10 cellular contexts compared by ENCODE assay signal in the genomic region with DNA sequence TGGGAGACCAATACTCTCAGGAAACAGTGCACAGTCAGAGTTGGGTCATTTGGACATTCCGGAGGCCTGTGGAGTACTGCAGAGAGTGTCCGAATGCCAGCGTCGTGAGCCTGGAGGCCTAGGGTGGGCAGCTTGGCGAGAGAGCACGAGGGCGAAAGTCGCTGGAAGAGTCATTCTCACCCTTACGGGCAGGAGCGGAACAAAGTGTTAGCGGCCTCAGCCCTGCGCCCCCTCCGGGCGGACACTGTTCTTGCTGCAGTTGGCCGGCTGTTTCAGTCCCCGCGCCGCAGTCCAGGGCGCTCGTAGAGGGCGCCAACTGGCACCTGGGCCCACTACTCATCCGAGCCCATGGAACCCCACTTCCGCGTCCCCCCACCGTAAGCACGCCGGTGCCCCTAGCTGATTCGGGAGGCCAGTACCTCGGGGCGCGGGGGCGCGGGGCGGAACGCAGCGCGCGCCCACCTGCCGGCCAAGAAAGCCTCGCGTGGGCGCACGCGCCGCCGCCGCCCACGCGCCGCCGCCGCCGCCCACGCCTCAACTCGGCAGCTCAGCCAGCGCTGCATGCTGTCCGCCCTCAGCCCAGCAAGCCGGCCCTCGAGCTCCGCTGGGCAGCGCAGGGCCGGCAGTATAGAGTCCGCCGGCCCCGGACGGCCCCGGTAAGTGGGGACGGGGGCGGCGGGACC.
DNase-seq lines count a peak whose midpoint lies in the region; ATAC-seq, FAIRE-seq and TF ChIP-seq lines count a peak whose summit lies in the region.
"Had no signal": no experiment of that assay in that cellular context is flagged by ENCODE, and none has a peak within 500 bp of the region (broad histone marks: within the 10 kb centered on the region; RNA-seq: fewer than 3 reads in every experiment).

No MANE protein-coding gene starts in this region.

- H3K9me3 ChIP-seq in liver (ENCODE audit: control insufficient read depth in 4 of 4, low read length in 3 of 4) (peaks cover 0 to 5% (median 2%) of the 10 kb centered on the region in 4 donors), HepG2 (ENCODE audit: low read length) (no peaks in the 10 kb centered on the region), H1 (ENCODE audit: insufficient read depth in 2 of 2, low read depth in 1 of 2, low read length in 1 of 2) (no peaks in the 10 kb centered on the region; a peak in 1 of 4 replicates)

- H3K23me2 ChIP-seq in H1 (ENCODE audit: low read depth, low read length), result no peaks in the 10 kb centered on the region; the same call in 1 of the 2 replicates

- no peak overlapping the region for H3K27ac ChIP-seq in liver (ENCODE audit: low read depth in 1 of 2, low read length in 2 of 2)
- H3K27ac ChIP-seq in HepG2 (ENCODE audit: extremely low read length, insufficient read depth, low read length), result no peak overlapping the region
- no peak overlapping the region for H3K27ac ChIP-seq in H1 (ENCODE audit: low read depth, low read length)

- H3K4ac ChIP-seq in H1 (replicated peaks; ENCODE audit: insufficient read length, low read depth, low read length), result no peak overlapping the region

- TF ChIP-seq EP300 in HepG2 (IDR thresholded peaks at IDR 0.05; ENCODE audit: low read depth in 2 of 2, low read length in 2 of 2) (no peak), HepG2 (CRISPR knock-in tag; IDR thresholded peaks at IDR 0.05; ENCODE audit: borderline replicate concordance) (no peak), H1 (IDR thresholded peaks at IDR 0.05; ENCODE audit: borderline replicate concordance in 1 of 2, low read depth in 2 of 2, low read length in 2 of 2) (no peak)

- intact Hi-C loops in HepG2 (cut with micrococcal nuclease; ENCODE audit: unreplicated experiment), result no loop called here

- peak overlapping the region; percentile 79; the same call in 1 of the 2 replicates for H4K8ac ChIP-seq in H1 (ENCODE audit: extremely low read depth, insufficient read depth, low read length)

- in situ Hi-C loops in HepG2 (cut with HindIII; ENCODE audit: extremely low pct_ligation_motif_present, low pct_unique_long_range_greater_than_20kb), result no loop called here

- H3K79me1 ChIP-seq in H1 (ENCODE audit: low read depth, low read length), result no peaks in the 10 kb centered on the region

- 13% methylated on average over 70 of the region's 70 CpGs for WGBS in liver
- WGBS in HepG2 (ENCODE audit: low lambda C conversion rate), result 78% methylated on average over 47 of the region's 70 CpGs
- 23% methylated on average over 31 of the region's 70 CpGs; no CpG with 5 or more reads in 1 of the 2 experiments for WGBS in H1 (ENCODE audit: extremely low coverage in 1 of 2, insufficient coverage in 1 of 2, insufficient read length in 1 of 2, insufficient replicate concordance in 2 of 2, low coverage in 1 of 2, low lambda C conversion rate in 2 of 2, missing lambda C conversion rate in 1 of 2), 2 experiments

- H3K18ac ChIP-seq in H1 (ENCODE audit: extremely low read depth, low read length), result no peak overlapping the region

- no peak overlapping the region for H2AK5ac ChIP-seq in H1 (ENCODE audit: low read depth, low read length)

- no TSS peak for BruUV-seq in HepG2 (replicated peaks; lab: Mats Ljungman, UMichigan)

- no peak overlapping the region for H4K5ac ChIP-seq in H1 (ENCODE audit: insufficient read length, low read depth, low read length)

- no peak overlapping the region for H2BK12ac ChIP-seq in H1 (ENCODE audit: low read depth, low read length)

- TF ChIP-seq RAD21 in liver (IDR thresholded peaks at IDR 0.05) (peak in 1 of 2 donors; percentile 33), HepG2 (CRISPR knock-in tag; IDR thresholded peaks at IDR 0.05) (no peak), H1 (IDR thresholded peaks at IDR 0.05 in 1 of 2, conservative IDR thresholded peaks at IDR 0.05 in 1 of 2; ENCODE audit: low read depth in 2 of 2, low read length in 2 of 2) (peak; percentile 43 to 62)

- H2BK5ac ChIP-seq in H1 (ENCODE audit: low read depth, low read length), result no peak overlapping the region

- H2AFZ ChIP-seq in HepG2 (ENCODE audit: low read length) (no peak overlapping the region), H1 (ENCODE audit: low read length) (peak overlapping the region; percentile 91)

- TF ChIP-seq POLR2A in HepG2 (IDR thresholded peaks at IDR 0.05; ENCODE audit: insufficient read depth in 1 of 2, low read depth in 2 of 2, low read length in 2 of 2) (no peak), H1 (IDR thresholded peaks at IDR 0.05; ENCODE audit: control extremely low read depth in 1 of 2, low read depth in 2 of 2, low read length in 2 of 2) (no peak)

- H2BK20ac ChIP-seq in H1 (ENCODE audit: low read length), result no peak overlapping the region

- H3K79me2 ChIP-seq in HepG2 (ENCODE audit: insufficient read depth, low read length) (no peaks in the 10 kb centered on the region), H1 (ENCODE audit: control insufficient read depth in 1 of 2, insufficient read depth in 2 of 2, low read length in 2 of 2) (no peaks in the 10 kb centered on the region)

- H2BK15ac ChIP-seq in H1 (ENCODE audit: low read length), result no peak overlapping the region

- TF ChIP-seq CTCF in liver (IDR thresholded peaks at IDR 0.05; ENCODE audit: low read depth, low read length, missing input control) (peak; percentile 31), HepG2 (CRISPR knock-in tag; IDR thresholded peaks at IDR 0.05) (no peak), H1 (IDR thresholded peaks at IDR 0.05; ENCODE audit: control extremely low read depth in 1 of 3, insufficient read depth in 1 of 3, low read depth in 1 of 3, low read length in 3 of 3) (peak; percentile 77 to 86 (median 79))

- no peak overlapping the region for H3K14ac ChIP-seq in H1 (ENCODE audit: insufficient read length)

- POLR2A ChIA-PET in HepG2 (lab: Yijun Ruan, JAX) (no interaction called here), H1 (lab: Charles Lee; ENCODE audit: partially characterized antibody) (interaction anchor here (0.6 kb wide), 1 partner anchor 172 kb away, joined by 3 read pairs; no protein-coding TSS in a partner anchor)

- no peak overlapping the region for H4K91ac ChIP-seq in H1 (replicated peaks; ENCODE audit: insufficient read length, low read length)

- H3K4me3 ChIP-seq in liver (ENCODE audit: low read depth in 1 of 3, low read length in 3 of 3) (peak overlapping the region in 1 of 3 donors; percentile 48), HepG2 (replicated peaks in 1 of 3; ENCODE audit: insufficient read depth in 1 of 3, low read depth in 2 of 3, low read length in 3 of 3) (no peak overlapping the region), H1 (ENCODE audit: extremely low read depth in 1 of 4, insufficient read depth in 2 of 4, low read depth in 3 of 4, low read length in 4 of 4) (peak overlapping the region; percentile 18 to 54 (median 28); a peak in 7 of 8 replicates)

- H3K23ac ChIP-seq in H1 (ENCODE audit: insufficient read length), result no peak overlapping the region

- ATAC-seq in HepG2, result no peak
- peak; percentile 81 for ATAC-seq in left lobe of liver
- ATAC-seq: Panc1 had no signal

- no peak overlapping the region for H3K9ac ChIP-seq in liver (ENCODE audit: low read depth in 1 of 2, low read length in 2 of 2)
- H3K9ac ChIP-seq in HepG2 (ENCODE audit: insufficient read depth, low read depth, low read length), result no peak overlapping the region
- no peak overlapping the region for H3K9ac ChIP-seq in H1 (replicated peaks in 1 of 4; ENCODE audit: extremely low read depth in 1 of 4, low read depth in 3 of 4, low read length in 3 of 4)

- H3K56ac ChIP-seq in H1 (replicated peaks; ENCODE audit: insufficient read length, low read depth, low read length), result no peak overlapping the region

- CTCF ChIA-PET in HepG2 (lab: Yijun Ruan, JAX; ENCODE audit: low intra/inter-chr PET ratio, low total read pairs), result no interaction called here
- CTCF ChIA-PET in H1 (lab: Charles Lee; ENCODE audit: partially characterized antibody), result interaction anchor here (0.9 to 1.9 kb wide), 11 partner anchors 13 to 306 kb away, joined by 3 to 15 read pairs (median 4); partner anchors contain the start of gene ATOSB

- DNase-seq in HepG2 (ENCODE audit: low spot score) (no peak), H1 (ENCODE audit: low read depth in 1 of 2, low spot score in 2 of 2) (peak; percentile 49 to 83), left lobe of liver (ENCODE audit: low spot score) (no peak), urothelium cell line (ENCODE audit: low spot score) (peak; percentile 20), NCI-H2171 (lab: John Stamatoyannopoulos, UW) (no peak), NCI-H510A treated with DMSO at 0.1 percent for 48 hours (lab: John Stamatoyannopoulos, UW) (no peak), 8988T (no peak)
- DNase-seq: COR-L47 had no signal

- H3K4me2 ChIP-seq in HepG2 (ENCODE audit: low read depth, low read length) (no peak overlapping the region), H1 (ENCODE audit: insufficient read depth in 1 of 2, low read depth in 2 of 2, low read length in 2 of 2) (peak overlapping the region; percentile 35 to 66)

- H3K27me3 ChIP-seq in liver (ENCODE audit: control insufficient read depth in 4 of 4, insufficient read depth in 4 of 4, low read length in 3 of 4) (no peaks in the 10 kb centered on the region), HepG2 (ENCODE audit: control insufficient read depth in 1 of 2, insufficient read depth in 2 of 2, low read length in 2 of 2) (no peaks in the 10 kb centered on the region), H1 (replicated peaks in 1 of 4; ENCODE audit: control insufficient read depth in 3 of 4, extremely low read depth in 1 of 4, insufficient read depth in 3 of 4, low read length in 3 of 4) (peaks cover 0 to 25% (median 12%) of the 10 kb centered on the region in 4 experiments; a peak in 5 of 7 replicates)

- FAIRE-seq in HepG2 (lab: Jason Lieb, UNC), result no peak
- peak; percentile 7 for FAIRE-seq in H1 (lab: Jason Lieb, UNC)
- no peak for FAIRE-seq in urothelium cell line (lab: Jason Lieb, UNC)

- H3K36me3 ChIP-seq in liver (ENCODE audit: control insufficient read depth in 4 of 4, insufficient read depth in 3 of 4, low read depth in 1 of 4, low read length in 3 of 4), result no peaks in the 10 kb centered on the region
- H3K36me3 ChIP-seq in HepG2 (replicated peaks in 1 of 2; ENCODE audit: control insufficient read depth in 1 of 2, insufficient read depth in 2 of 2, low read length in 2 of 2), result no peaks in the 10 kb centered on the region
- H3K36me3 ChIP-seq in H1 (ENCODE audit: control insufficient read depth in 2 of 4, insufficient read depth in 4 of 4, low read length in 3 of 4), result no peaks in the 10 kb centered on the region

- no peak overlapping the region for H2BK120ac ChIP-seq in H1 (replicated peaks; ENCODE audit: low read depth, low read length)

- peaks cover 0 to 10% (median 3%) of the 10 kb centered on the region in 4 donors for H3K4me1 ChIP-seq in liver (ENCODE audit: control insufficient read depth in 4 of 4, insufficient read depth in 4 of 4, low read length in 3 of 4)
- H3K4me1 ChIP-seq in HepG2 (ENCODE audit: insufficient read depth, low read length), result no peaks in the 10 kb centered on the region
- peaks cover 0 to 3% (median 0%) of the 10 kb centered on the region in 4 experiments; a peak in 2 of 7 replicates for H3K4me1 ChIP-seq in H1 (replicated peaks in 1 of 4; ENCODE audit: control insufficient read depth in 3 of 4, insufficient read depth in 4 of 4, low read length in 3 of 4)

- H4K20me1 ChIP-seq in HepG2 (ENCODE audit: insufficient read depth, low read length), result no peaks in the 10 kb centered on the region
- no peaks in the 10 kb centered on the region for H4K20me1 ChIP-seq in H1 (replicated peaks in 1 of 2; ENCODE audit: control insufficient read depth in 1 of 2, insufficient read depth in 2 of 2, low read length in 2 of 2)

Comparison
In these comparisons a context has a peak if more than half of its experiments do, and no peak if none do; other contexts are left out.
1. H3K4me3 ChIP-seq: peak in H1 (4 of 4); none in HepG2 (0 of 3).
2. DNase-seq: peak in H1 (2 of 2) and urothelium cell line (single experiment); none in HepG2 (single experiment), left lobe of liver (single experiment), NCI-H2171 (single experiment), NCI-H510A treated with DMSO at 0.1 percent for 48 hours (single experiment) and 8988T (single experiment).